8 cellular contexts compared by ENCODE assay signal in genomic region chr4:102623622-102624021, GRCh38.
DNase-seq lines count a peak whose midpoint lies in the region; TF ChIP-seq lines count a peak whose summit lies in the region.

No MANE protein-coding gene starts in this region.

- H3K27me3 ChIP-seq in Caco-2 (replicated peaks; ENCODE audit: control insufficient read depth, insufficient read depth, low read length), result no peaks in the 10 kb centered on the region

- no peak overlapping the region for H3K4me3 ChIP-seq in Caco-2 (ENCODE audit: low read depth, low read length)

- no peak overlapping the region for H3K4me3 Mint-ChIP-seq in Caco-2 (ENCODE audit: unreplicated experiment)

- peak in 1 of 2 experiments; percentile 21 for TF ChIP-seq CTCF in Caco-2 (IDR thresholded peaks at IDR 0.05; ENCODE audit: insufficient read depth in 1 of 2, low read depth in 1 of 2, low read length in 1 of 2, severe bottlenecking in 1 of 2, unreplicated experiment in 1 of 2)

- peaks cover 39% of the 10 kb centered on the region for H3K4me1 Mint-ChIP-seq in Caco-2 (ENCODE audit: low read depth, unreplicated experiment)

- no peaks in the 10 kb centered on the region for H3K9me3 Mint-ChIP-seq in Caco-2 (ENCODE audit: unreplicated experiment)

- no peak overlapping the region for H3K27ac Mint-ChIP-seq in Caco-2 (ENCODE audit: unreplicated experiment)

- CTCF ChIA-PET in Caco-2 (lab: Charles Lee) (interaction anchor here (0.6 to 1.4 kb wide), 2 partner anchors 157 to 311 kb away, joined by 3 to 4 read pairs; no protein-coding TSS in a partner anchor), HEK293T (lab: Yijun Ruan, JAX) (interaction anchor here (1.0 to 2.7 kb wide), 2 partner anchors 176 to 385 kb away, joined by 3 to 17 read pairs; no protein-coding TSS in a partner anchor)

- peak; percentile 50 to 51 for DNase-seq in Caco-2
- DNase-seq in HEK293T (ENCODE audit: extremely low spot score), result peak; percentile 38
- peak; percentile 16 for DNase-seq in SW480 (ENCODE audit: low spot score)
- peak; percentile 61 for DNase-seq in iPS-NIHi7 (ENCODE audit: extremely low spot score)
- DNase-seq in activated CD4-positive, alpha-beta T cell treated with anti-CD3 and anti-CD28 coated beads, Interleukin-2, amount 50 U/mL, for 48 hours, result no peak
- DNase-seq in activated T-cell treated with anti-CD3 and anti-CD28 coated beads for 4 hours, result no peak
- DNase-seq in NCI-H2029 (lab: John Stamatoyannopoulos, UW), result no peak
- no peak for DNase-seq in activated effector memory CD4-positive, alpha-beta T cell treated with anti-CD3 and anti-CD28 coated beads, Interleukin-2, amount 50 U/mL, for 16 hours

- BruUV-seq in Caco-2 (replicated peaks; lab: Mats Ljungman, UMichigan), result no TSS peak

- H3K4me1 ChIP-seq in Caco-2, result peaks cover 28% of the 10 kb centered on the region

- H3K36me3 ChIP-seq in Caco-2 (ENCODE audit: control insufficient read depth, insufficient read depth, low read length), result no peaks in the 10 kb centered on the region

- H3K27me3 Mint-ChIP-seq in Caco-2 (ENCODE audit: insufficient read depth, unreplicated experiment), result no peaks in the 10 kb centered on the region

- no peaks in the 10 kb centered on the region for H3K9me3 ChIP-seq in Caco-2

- intact Hi-C loops in Caco-2 (cut with micrococcal nuclease; ENCODE audit: unreplicated experiment), result loop anchor here (1.0 to 10.0 kb wide), 5 partner anchors 138 to 409 kb away; partner anchors contain the start of gene SLC39A8

- POLR2A ChIA-PET in Caco-2 (lab: Charles Lee) (no interaction called here), HEK293T (lab: Yijun Ruan, JAX) (interaction anchor here (0.9 to 1.8 kb wide), 2 partner anchors 204 to 409 kb away, joined by 3 to 8 read pairs; partner anchors contain the start of gene UBE2D3)

- H3K36me3 Mint-ChIP-seq in Caco-2 (ENCODE audit: insufficient read depth, unreplicated experiment), result no peaks in the 10 kb centered on the region

TF ChIP-seq in HEK293T, 16 proteins besides CTCF, POLR2A, EP300 and RAD21:
- no peak for TF ChIP-seq HDGF (IDR thresholded peaks at IDR 0.05; ENCODE audit: borderline replicate concordance)
- TF ChIP-seq ARNT (IDR thresholded peaks at IDR 0.05), result no peak
- TF ChIP-seq ELF4 (IDR thresholded peaks at IDR 0.05), result no peak
- TF ChIP-seq FOXM1 (IDR thresholded peaks at IDR 0.05; ENCODE audit: borderline replicate concordance), result no peak
- TF ChIP-seq PKNOX1 (IDR thresholded peaks at IDR 0.05), result no peak
- TF ChIP-seq TARDBP (IDR thresholded peaks at IDR 0.05), result no peak
- no peak for TF ChIP-seq FOXK2 (IDR thresholded peaks at IDR 0.05)
- TF ChIP-seq NFRKB (IDR thresholded peaks at IDR 0.05), result no peak

Comparison
In these comparisons a context has a peak if more than half of its experiments do, and no peak if none do; other contexts are left out.
1. DNase-seq: peak in Caco-2 (2 of 2), HEK293T (single experiment), SW480 (single experiment) and iPS-NIHi7 (single experiment); none in activated CD4-positive, alpha-beta T cell treated with anti-CD3 and anti-CD28 coated beads, Interleukin-2, amount 50 U/mL, for 48 hours (0 of 2), activated T-cell treated with anti-CD3 and anti-CD28 coated beads for 4 hours (single experiment), NCI-H2029 (single experiment) and activated effector memory CD4-positive, alpha-beta T cell treated with anti-CD3 and anti-CD28 coated beads, Interleukin-2, amount 50 U/mL, for 16 hours (single experiment).